ENCODE assay signal across 1 cellular context in genomic region chr10:48656241-48656921, GRCh38.
TF ChIP-seq lines count a peak whose summit lies in the region.

No MANE protein-coding gene starts in this region.

TF ChIP-seq in HepG2, 621 proteins besides CTCF, POLR2A, EP300 and RAD21 (continued from another document and continues in another):
- TF ChIP-seq ZNF18 (CRISPR knock-in tag; IDR thresholded peaks at IDR 0.05; ENCODE audit: insufficient replicate concordance): no peak
- no peak for TF ChIP-seq ZNF414 (CRISPR knock-in tag; IDR thresholded peaks at IDR 0.05)
- peak; percentile 49; the same call in 1 of the 2 replicates for TF ChIP-seq ELF1 (CRISPR knock-in tag; IDR thresholded peaks at IDR 0.05)
- TF ChIP-seq HOXA9 (CRISPR knock-in tag; IDR thresholded peaks at IDR 0.05; ENCODE audit: borderline replicate concordance): no peak
- peak; percentile 66 for TF ChIP-seq ZNF687 (CRISPR knock-in tag; IDR thresholded peaks at IDR 0.05)
- peak; percentile 86 for TF ChIP-seq ZNF629 (CRISPR knock-in tag; conservative IDR thresholded peaks at IDR 0.05)
- TF ChIP-seq NFYB (CRISPR knock-in tag; IDR thresholded peaks at IDR 0.05): no peak
- peak; percentile 75 for TF ChIP-seq YY1 (IDR thresholded peaks at IDR 0.05; ENCODE audit: insufficient read depth, insufficient replicate concordance, low read depth, low read length)
- no peak for TF ChIP-seq ZSCAN9 (CRISPR knock-in tag; IDR thresholded peaks at IDR 0.05; ENCODE audit: borderline replicate concordance)
- no peak for TF ChIP-seq NCOA1 (CRISPR knock-in tag; IDR thresholded peaks at IDR 0.05)
- no peak for TF ChIP-seq HNF1B (CRISPR knock-in tag; IDR thresholded peaks at IDR 0.05)
- TF ChIP-seq ERF (CRISPR knock-in tag; IDR thresholded peaks at IDR 0.05): no peak
- TF ChIP-seq ZNF282 (IDR thresholded peaks at IDR 0.05; ENCODE audit: partially characterized antibody): no peak
- 0 out of 2 replicates have a peak, but pooled peaks have one; percentile 57 for TF ChIP-seq ZNF556 (CRISPR knock-in tag; IDR thresholded peaks at IDR 0.05; ENCODE audit: borderline replicate concordance)
- TF ChIP-seq HMGXB4 (CRISPR knock-in tag; IDR thresholded peaks at IDR 0.05; ENCODE audit: borderline replicate concordance in 1 of 2, low read depth in 1 of 2): peak; percentile 87 to 95
- no peak for TF ChIP-seq ZNF207 (IDR thresholded peaks at IDR 0.05; ENCODE audit: borderline replicate concordance)
- TF ChIP-seq MXD1 (CRISPR knock-in tag; IDR thresholded peaks at IDR 0.05): no peak
- TF ChIP-seq ONECUT2 (CRISPR knock-in tag; IDR thresholded peaks at IDR 0.05): no peak
- no peak for TF ChIP-seq BCLAF1 (IDR thresholded peaks at IDR 0.05)
- no peak for TF ChIP-seq ZFYVE20 (CRISPR knock-in tag; IDR thresholded peaks at IDR 0.05; ENCODE audit: borderline replicate concordance, low read depth)
- TF ChIP-seq HDAC1 (CRISPR knock-in tag; IDR thresholded peaks at IDR 0.05): peak; percentile 35; the same call in 1 of the 2 replicates
- no peak for TF ChIP-seq PITX1 (CRISPR knock-in tag; IDR thresholded peaks at IDR 0.05)
- no peak for TF ChIP-seq ZNF83 (CRISPR knock-in tag; IDR thresholded peaks at IDR 0.05; ENCODE audit: borderline replicate concordance)
- no peak for TF ChIP-seq RXRA (CRISPR knock-in tag; IDR thresholded peaks at IDR 0.05)
- TF ChIP-seq JDP2 (CRISPR knock-in tag; IDR thresholded peaks at IDR 0.05; ENCODE audit: borderline replicate concordance): no peak
- no peak for TF ChIP-seq SUZ12 (IDR thresholded peaks at IDR 0.05; ENCODE audit: low read depth, low read length)
- TF ChIP-seq SALL1 (CRISPR knock-in tag; IDR thresholded peaks at IDR 0.05): peak; percentile 75
- peak; percentile 20 for TF ChIP-seq ASH2L (IDR thresholded peaks at IDR 0.05; ENCODE audit: insufficient read length, low read depth, low read length)
- no peak for TF ChIP-seq ZNF678 (CRISPR knock-in tag; IDR thresholded peaks at IDR 0.05)
- no peak for TF ChIP-seq SOX5 (CRISPR knock-in tag; IDR thresholded peaks at IDR 0.05; ENCODE audit: borderline replicate concordance)
- no peak for TF ChIP-seq CENPBD1 (CRISPR knock-in tag; IDR thresholded peaks at IDR 0.05; ENCODE audit: borderline replicate concordance, low read depth)
- no peak for TF ChIP-seq GTF3A (CRISPR knock-in tag; conservative IDR thresholded peaks at IDR 0.05)
- TF ChIP-seq ZKSCAN8 (CRISPR knock-in tag; IDR thresholded peaks at IDR 0.05; ENCODE audit: borderline replicate concordance): no peak
- TF ChIP-seq MLX (CRISPR knock-in tag; IDR thresholded peaks at IDR 0.05): no peak
- peak; percentile 61 for TF ChIP-seq ELF3 (CRISPR knock-in tag; IDR thresholded peaks at IDR 0.05)
- TF ChIP-seq ATF1 (CRISPR knock-in tag; IDR thresholded peaks at IDR 0.05): no peak
- no peak for TF ChIP-seq SIX4 (CRISPR knock-in tag; IDR thresholded peaks at IDR 0.05)
- no peak for TF ChIP-seq NFIB (CRISPR knock-in tag; IDR thresholded peaks at IDR 0.05; ENCODE audit: borderline replicate concordance)
- no peak for TF ChIP-seq ZNF180 (CRISPR knock-in tag; IDR thresholded peaks at IDR 0.05; ENCODE audit: borderline replicate concordance, low read depth)
- no peak for TF ChIP-seq ZMAT5 (CRISPR knock-in tag; IDR thresholded peaks at IDR 0.05; ENCODE audit: borderline replicate concordance, low read depth)
- no peak for TF ChIP-seq ZNF7 (CRISPR knock-in tag; IDR thresholded peaks at IDR 0.05)
- 0 out of 2 replicates have a peak, but pooled peaks have one; percentile 44 for TF ChIP-seq ZNF784 (CRISPR knock-in tag; IDR thresholded peaks at IDR 0.05; ENCODE audit: borderline replicate concordance)
- TF ChIP-seq ZBTB10 (CRISPR knock-in tag; IDR thresholded peaks at IDR 0.05; ENCODE audit: borderline replicate concordance): no peak
- no peak for TF ChIP-seq ISX (CRISPR knock-in tag; conservative IDR thresholded peaks at IDR 0.05)
- TF ChIP-seq ZNF431 (CRISPR knock-in tag; IDR thresholded peaks at IDR 0.05; ENCODE audit: borderline replicate concordance, low read depth): 0 out of 2 replicates have a peak, but pooled peaks have one; percentile 2
